Comparison of ENCODE assay signal across 9 cellular contexts in the genomic region with DNA sequence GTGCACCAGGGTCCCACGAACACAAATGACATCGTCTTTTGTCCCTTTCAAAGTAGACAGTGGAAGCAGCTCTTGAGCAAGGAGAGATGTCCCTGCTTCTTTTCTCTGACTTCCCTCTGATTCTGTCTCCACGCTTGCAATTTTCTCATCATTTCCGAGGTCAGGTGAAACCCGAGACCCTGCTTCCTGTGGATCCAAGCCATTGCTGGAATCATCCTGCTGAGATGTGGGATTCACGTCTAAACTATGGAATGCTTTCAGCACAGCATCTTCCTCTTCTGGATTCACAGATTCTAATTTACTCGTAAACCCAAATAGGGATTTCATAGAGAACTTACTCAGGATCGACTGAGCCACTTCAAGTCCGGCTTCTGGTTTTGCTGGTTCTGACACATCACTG.
DNase-seq lines count a peak whose midpoint lies in the region; ATAC-seq, FAIRE-seq and TF ChIP-seq lines count a peak whose summit lies in the region.
"Had no signal": no experiment of that assay in that cellular context is flagged by ENCODE, and none has a peak within 500 bp of the region (broad histone marks: within the 10 kb centered on the region; RNA-seq: fewer than 3 reads in every experiment).

No MANE protein-coding gene starts in this region.

- H3K4me3 Mint-ChIP-seq in dendritic cell treated with granulocyte-macrophage colony-stimulating factor and Interleukin-4, amounts not matched to agents 40 ng/mL and 50 ng/mL, for 4 days = peak overlapping the region; percentile 81
- peak overlapping the region; percentile 58 for H3K4me3 Mint-ChIP-seq in nephron progenitor cell

- no peaks in the 10 kb centered on the region for H3K27me3 ChIP-seq in BJ (ENCODE audit: control insufficient read depth, insufficient read depth, low read length)

- TF ChIP-seq CTCF in BJ (IDR thresholded peaks at IDR 0.05; ENCODE audit: insufficient read depth, low read depth, low read length) (no peak), nephron progenitor cell (IDR thresholded peaks at IDR 0.05) (no peak)

- H3K27ac Mint-ChIP-seq in dendritic cell treated with granulocyte-macrophage colony-stimulating factor and Interleukin-4, amounts not matched to agents 40 ng/mL and 50 ng/mL, for 4 days = peak overlapping the region; percentile 94
- H3K27ac Mint-ChIP-seq in nephron progenitor cell = peak overlapping the region; percentile 91

- H3K36me3 Mint-ChIP-seq in dendritic cell treated with granulocyte-macrophage colony-stimulating factor and Interleukin-4, amounts not matched to agents 40 ng/mL and 50 ng/mL, for 4 days (ENCODE audit: low read depth) = peaks cover 9% of the 10 kb centered on the region
- peaks cover 10% of the 10 kb centered on the region for H3K36me3 Mint-ChIP-seq in nephron progenitor cell (ENCODE audit: low read depth)

- intact Hi-C loops in dendritic cell treated with granulocyte-macrophage colony-stimulating factor and Interleukin-4, amounts not matched to agents 40 ng/mL and 50 ng/mL, for 4 days (cut with micrococcal nuclease) = no loop called here

- CTCF ChIA-PET in BJ (lab: Yijun Ruan, JAX) = interaction anchor here (1.0 to 1.5 kb wide), 3 partner anchors 11 to 64 kb away, joined by 3 to 4 read pairs (median 4); no protein-coding TSS in a partner anchor

- H3K9me3 Mint-ChIP-seq in dendritic cell treated with granulocyte-macrophage colony-stimulating factor and Interleukin-4, amounts not matched to agents 40 ng/mL and 50 ng/mL, for 4 days = no peaks in the 10 kb centered on the region
- peaks cover 3% of the 10 kb centered on the region for H3K9me3 Mint-ChIP-seq in nephron progenitor cell

- peak; percentile 55; the same call in 1 of the 2 replicates for TF ChIP-seq EP300 in Ishikawa (IDR thresholded peaks at IDR 0.05; ENCODE audit: borderline replicate concordance)

- peaks cover 52% of the 10 kb centered on the region for H3K4me1 Mint-ChIP-seq in dendritic cell treated with granulocyte-macrophage colony-stimulating factor and Interleukin-4, amounts not matched to agents 40 ng/mL and 50 ng/mL, for 4 days (ENCODE audit: low read depth)
- peaks cover 60% of the 10 kb centered on the region for H3K4me1 Mint-ChIP-seq in nephron progenitor cell

- TF ChIP-seq POLR2A in GM12892 (IDR thresholded peaks at IDR 0.05; ENCODE audit: low read depth, low read length) = no peak

- peaks cover 13% of the 10 kb centered on the region for H3K27me3 Mint-ChIP-seq in dendritic cell treated with granulocyte-macrophage colony-stimulating factor and Interleukin-4, amounts not matched to agents 40 ng/mL and 50 ng/mL, for 4 days
- H3K27me3 Mint-ChIP-seq in nephron progenitor cell (ENCODE audit: low read depth, poor library complexity) = no peaks in the 10 kb centered on the region

- no peak for ATAC-seq in HG02588 (IDR thresholded peaks at IDR 0.05; ENCODE audit: unreplicated experiment)

- TF ChIP-seq RAD21 in Ishikawa (IDR thresholded peaks at IDR 0.05; ENCODE audit: low read depth) = no peak

- POLR2A ChIA-PET in BJ (lab: Charles Lee) = interaction anchor here (0.6 kb wide), 1 partner anchor 1041 kb away, joined by 3 read pairs; no protein-coding TSS in a partner anchor

- H3K36me3 ChIP-seq in BJ (ENCODE audit: control insufficient read depth, insufficient read depth, low read length) = peaks cover 2% of the 10 kb centered on the region; the same call in 1 of the 2 replicates

- no peak for FAIRE-seq in GM12892 (lab: Jason Lieb, UNC)

- DNase-seq in BJ (ENCODE audit: low read depth) (peak; percentile 53), nephron progenitor cell (no peak), GM12892 (ENCODE audit: insufficient read length) (no peak), cerebellum (ENCODE audit: low spot score) (no peak), NCI-H128 (lab: John Stamatoyannopoulos, UW; ENCODE audit: unreplicated experiment) (no peak)

- H3K4me3 ChIP-seq in BJ (ENCODE audit: low read depth, low read length) = peak overlapping the region; percentile 25
- H3K4me3 ChIP-seq: coronary artery had no signal

TF ChIP-seq in Ishikawa, 13 proteins besides CTCF, POLR2A, EP300 and RAD21:
- TF ChIP-seq TCF12 (IDR thresholded peaks at IDR 0.05; ENCODE audit: low read depth) (peak; percentile 20; the same call in 1 of the 2 replicates), TEAD4 (IDR thresholded peaks at IDR 0.05) (peak; percentile 38; the same call in 1 of the 2 replicates), NFIC (IDR thresholded peaks at IDR 0.05) (peak; percentile 39), ZBTB7A (IDR thresholded peaks at IDR 0.05; ENCODE audit: low read depth) (no peak), USF1 (IDR thresholded peaks at IDR 0.05) (no peak), EGR1 (IDR thresholded peaks at IDR 0.05) (no peak), MAX (IDR thresholded peaks at IDR 0.05) (peak; percentile 36; the same call in 1 of the 2 replicates), CEBPB (IDR thresholded peaks at IDR 0.05) (no peak)
